In genomic region chr3:23438657-23439056, GRCh38 we compare ENCODE assay signal across 1 cellular context.
TF ChIP-seq lines count a peak whose summit lies in the region.

No MANE protein-coding gene starts in this region.

TF ChIP-seq in GM23338, 12 proteins besides CTCF, POLR2A, EP300 and RAD21 (continued from another document):
- no peak for TF ChIP-seq ZNF462 (CRISPR knock-in tag; IDR thresholded peaks at IDR 0.05)
- TF ChIP-seq, protein P1, sequence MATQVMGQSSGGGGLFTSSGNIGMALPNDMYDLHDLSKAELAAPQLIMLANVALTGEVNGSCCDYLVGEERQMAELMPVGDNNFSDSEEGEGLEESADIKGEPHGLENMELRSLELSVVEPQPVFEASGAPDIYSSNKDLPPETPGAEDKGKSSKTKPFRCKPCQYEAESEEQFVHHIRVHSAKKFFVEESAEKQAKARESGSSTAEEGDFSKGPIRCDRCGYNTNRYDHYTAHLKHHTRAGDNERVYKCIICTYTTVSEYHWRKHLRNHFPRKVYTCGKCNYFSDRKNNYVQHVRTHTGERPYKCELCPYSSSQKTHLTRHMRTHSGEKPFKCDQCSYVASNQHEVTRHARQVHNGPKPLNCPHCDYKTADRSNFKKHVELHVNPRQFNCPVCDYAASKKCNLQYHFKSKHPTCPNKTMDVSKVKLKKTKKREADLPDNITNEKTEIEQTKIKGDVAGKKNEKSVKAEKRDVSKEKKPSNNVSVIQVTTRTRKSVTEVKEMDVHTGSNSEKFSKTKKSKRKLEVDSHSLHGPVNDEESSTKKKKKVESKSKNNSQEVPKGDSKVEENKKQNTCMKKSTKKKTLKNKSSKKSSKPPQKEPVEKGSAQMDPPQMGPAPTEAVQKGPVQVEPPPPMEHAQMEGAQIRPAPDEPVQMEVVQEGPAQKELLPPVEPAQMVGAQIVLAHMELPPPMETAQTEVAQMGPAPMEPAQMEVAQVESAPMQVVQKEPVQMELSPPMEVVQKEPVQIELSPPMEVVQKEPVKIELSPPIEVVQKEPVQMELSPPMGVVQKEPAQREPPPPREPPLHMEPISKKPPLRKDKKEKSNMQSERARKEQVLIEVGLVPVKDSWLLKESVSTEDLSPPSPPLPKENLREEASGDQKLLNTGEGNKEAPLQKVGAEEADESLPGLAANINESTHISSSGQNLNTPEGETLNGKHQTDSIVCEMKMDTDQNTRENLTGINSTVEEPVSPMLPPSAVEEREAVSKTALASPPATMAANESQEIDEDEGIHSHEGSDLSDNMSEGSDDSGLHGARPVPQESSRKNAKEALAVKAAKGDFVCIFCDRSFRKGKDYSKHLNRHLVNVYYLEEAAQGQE (IDR thresholded peaks at IDR 0.05; ENCODE audit: unreplicated experiment), result no peak
- no peak for TF ChIP-seq EZH2phosphoT487 (IDR thresholded peaks at IDR 0.05; ENCODE audit: unreplicated experiment)
